ENCODE assay signal across 14 cellular contexts in the genomic region with DNA sequence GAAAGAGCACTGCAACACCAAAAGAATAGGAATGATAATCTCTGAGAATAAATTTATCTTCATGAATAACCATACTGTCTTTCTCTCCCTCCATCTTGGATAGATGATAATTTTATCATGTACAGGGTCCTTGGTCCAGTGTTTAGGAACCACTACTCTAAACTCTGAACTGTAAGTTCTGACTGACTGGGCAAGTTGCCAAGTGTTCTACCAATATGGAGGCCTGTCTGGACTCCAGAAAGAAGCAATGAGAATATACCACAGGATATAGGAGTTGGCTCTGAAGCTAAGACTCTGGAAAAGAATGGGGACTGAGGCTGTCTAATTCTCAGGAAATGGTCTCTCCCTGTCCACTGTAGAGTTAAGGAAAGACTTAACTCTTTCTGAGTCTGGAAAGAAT. TPM values are rescaled to one million over a fixed set of nuclear protein-coding genes. Genes with fewer than 3 reads are reported as not detected.
DNase-seq lines count a peak whose midpoint lies in the region; ATAC-seq and TF ChIP-seq lines count a peak whose summit lies in the region.
"Had no signal": no experiment of that assay in that cellular context is flagged by ENCODE, and none has a peak within 500 bp of the region (broad histone marks: within the 10 kb centered on the region; RNA-seq: fewer than 3 reads in every experiment).

No MANE protein-coding gene starts in this region.

- no peak for TF ChIP-seq POLR2A in esophagus squamous epithelium (IDR thresholded peaks at IDR 0.05)

- peak overlapping the region; percentile 87 to 99 (median 96) for H3K4me2 ChIP-seq in BLaER1 treated with 17β-estradiol and CSF1 and Interleukin-3, amounts not matched to agents 10 nM and 100 nM
- peak overlapping the region; percentile 94 for H3K4me2 ChIP-seq in GM23248 (ENCODE audit: unreplicated experiment)

- no peaks in the 10 kb centered on the region for H3K27me3 ChIP-seq in BLaER1 treated with 17β-estradiol and CSF1 and Interleukin-3, amounts not matched to agents 10 nM and 100 nM
- H3K27me3 ChIP-seq in GM23248 (replicated peaks; ENCODE audit: insufficient read depth) (no peaks in the 10 kb centered on the region), esophagus squamous epithelium (no peaks in the 10 kb centered on the region)
- H3K27me3 ChIP-seq in naive thymus-derived CD4-positive, alpha-beta T cell (ENCODE audit: control insufficient read depth in 2 of 2, insufficient read depth in 2 of 2, low read length in 2 of 2) = no peaks in the 10 kb centered on the region

- H3K36me3 ChIP-seq in BLaER1 treated with 17β-estradiol and CSF1 and Interleukin-3, amounts not matched to agents 10 nM and 100 nM = peaks cover 0 to 18% (median 4%) of the 10 kb centered on the region in 11 experiments; a peak in 4 of 22 replicates
- H3K36me3 ChIP-seq in GM23248 (ENCODE audit: low read depth) (peaks cover 3% of the 10 kb centered on the region; the same call in 1 of the 2 replicates), esophagus squamous epithelium (no peaks in the 10 kb centered on the region)
- H3K36me3 ChIP-seq in naive thymus-derived CD4-positive, alpha-beta T cell (ENCODE audit: control insufficient read depth in 2 of 3, insufficient read depth in 3 of 3, low read length in 3 of 3) = no peaks in the 10 kb centered on the region

- H3K4me3 Mint-ChIP-seq in activated naive CD8-positive, alpha-beta T cell treated with anti-CD3 and anti-CD28 coated beads for 36 hours = peak overlapping the region; percentile 20
- H3K4me3 Mint-ChIP-seq in naive thymus-derived CD4-positive, alpha-beta T cell = peak overlapping the region; percentile 12 to 98 (median 57)

- H3K9me2 ChIP-seq in GM23248 (ENCODE audit: insufficient read depth) = no peaks in the 10 kb centered on the region

- in situ Hi-C loops in GM23248 (cut with MboI) = no loop called here

- H3F3A ChIP-seq in GM23248 (ENCODE audit: insufficient read depth) = peaks cover 3% of the 10 kb centered on the region; the same call in 1 of the 2 replicates

- no peak overlapping the region for H3K27ac ChIP-seq in BLaER1 treated with 17β-estradiol and CSF1 and Interleukin-3, amounts not matched to agents 10 nM and 100 nM
- H3K27ac ChIP-seq in GM23248 (no peak overlapping the region), esophagus squamous epithelium (no peak overlapping the region)
- H3K27ac ChIP-seq in naive thymus-derived CD4-positive, alpha-beta T cell (ENCODE audit: low read depth, low read length) = no peak overlapping the region

- H2AFZ ChIP-seq in GM23248 = no peak overlapping the region

- CTCF ChIA-PET in naive thymus-derived CD4-positive, alpha-beta T cell (lab: Charles Lee) = interaction anchor here (0.7 kb wide), 1 partner anchor 473 kb away, joined by 3 read pairs; no protein-coding TSS in a partner anchor

- no peak overlapping the region for H3K9ac ChIP-seq in BLaER1 treated with 17β-estradiol and CSF1 and Interleukin-3, amounts not matched to agents 10 nM and 100 nM
- no peak overlapping the region for H3K9ac ChIP-seq in GM23248

- peaks cover 9% of the 10 kb centered on the region for H3K36me3 Mint-ChIP-seq in activated naive CD8-positive, alpha-beta T cell treated with anti-CD3 and anti-CD28 coated beads for 36 hours
- peaks cover 0 to 13% (median 4%) of the 10 kb centered on the region in 5 donors for H3K36me3 Mint-ChIP-seq in naive thymus-derived CD4-positive, alpha-beta T cell

- POLR2A ChIA-PET in naive thymus-derived CD4-positive, alpha-beta T cell (lab: Charles Lee) = no interaction called here

- peaks cover 36% of the 10 kb centered on the region for H3K4me1 Mint-ChIP-seq in activated naive CD8-positive, alpha-beta T cell treated with anti-CD3 and anti-CD28 coated beads for 36 hours
- H3K4me1 Mint-ChIP-seq in naive thymus-derived CD4-positive, alpha-beta T cell = peaks cover 40 to 67% (median 64%) of the 10 kb centered on the region in 7 donors

- DNase-seq in GM23248 (peak; percentile 22), cerebellum (ENCODE audit: low spot score) (no peak), esophagus squamous epithelium (lab: John Stamatoyannopoulos, UW) (no peak)
- DNase-seq in activated naive CD8-positive, alpha-beta T cell treated with anti-CD3 and anti-CD28 coated beads for 36 hours = no peak
- no peak for DNase-seq in naive thymus-derived CD4-positive, alpha-beta T cell
- DNase-seq: activated CD4-positive, alpha-beta T cell treated with anti-CD3 and anti-CD28 coated beads for 4 hours; EL; KBM-7; stimulated activated CD4-positive, alpha-beta T cell treated with anti-CD3 and anti-CD28 coated beads, Interleukin-1b, Interleukin-23, amount 100 ng/mL, for 48 hours had no signal

- peaks cover 0 to 38% (median 7%) of the 10 kb centered on the region in 11 experiments; a peak in 6 of 22 replicates for H4K20me1 ChIP-seq in BLaER1 treated with 17β-estradiol and CSF1 and Interleukin-3, amounts not matched to agents 10 nM and 100 nM
- no peaks in the 10 kb centered on the region for H4K20me1 ChIP-seq in GM23248 (ENCODE audit: insufficient read depth)

- H3K27ac Mint-ChIP-seq in activated naive CD8-positive, alpha-beta T cell treated with anti-CD3 and anti-CD28 coated beads for 36 hours = no peak overlapping the region
- peak overlapping the region in 1 of 9 donors; percentile 32 for H3K27ac Mint-ChIP-seq in naive thymus-derived CD4-positive, alpha-beta T cell

- peak overlapping the region in 3 of 10 experiments; percentile 79 to 96 (median 88); a peak in 4 of 20 replicates for H3K4me3 ChIP-seq in BLaER1 treated with 17β-estradiol and CSF1 and Interleukin-3, amounts not matched to agents 10 nM and 100 nM
- H3K4me3 ChIP-seq in GM23248 (no peak overlapping the region; the same call in 1 of the 2 replicates), esophagus squamous epithelium (peak overlapping the region in 1 of 4 donors; percentile 87)
- no peak overlapping the region for H3K4me3 ChIP-seq in naive thymus-derived CD4-positive, alpha-beta T cell (ENCODE audit: low read length)

- no peaks in the 10 kb centered on the region for H3K9me3 Mint-ChIP-seq in activated naive CD8-positive, alpha-beta T cell treated with anti-CD3 and anti-CD28 coated beads for 36 hours
- H3K9me3 Mint-ChIP-seq in naive thymus-derived CD4-positive, alpha-beta T cell = peaks cover 0 to 2% (median 0%) of the 10 kb centered on the region in 11 donors

- peaks cover 65% of the 10 kb centered on the region for H3K79me2 ChIP-seq in GM23248 (ENCODE audit: insufficient read depth)

- intact Hi-C loops in naive thymus-derived CD4-positive, alpha-beta T cell (cut with micrococcal nuclease) = loop anchor here (5.0 to 10.0 kb wide), 5 partner anchors 1282 to 1841 kb away; a partner anchor contains a TSS
- intact Hi-C loops in esophagus squamous epithelium (cut with DNase I) = no loop called here

- TF ChIP-seq CTCF in esophagus squamous epithelium (IDR thresholded peaks at IDR 0.05) = no peak

- H3K9me3 ChIP-seq in BLaER1 treated with 17β-estradiol and CSF1 and Interleukin-3, amounts not matched to agents 10 nM and 100 nM (replicated peaks in 1 of 11) = no peaks in the 10 kb centered on the region
- H3K9me3 ChIP-seq in GM23248 (ENCODE audit: low read depth) (no peaks in the 10 kb centered on the region), esophagus squamous epithelium (no peaks in the 10 kb centered on the region)
- H3K9me3 ChIP-seq in naive thymus-derived CD4-positive, alpha-beta T cell (ENCODE audit: control insufficient read depth in 2 of 3, low read length in 3 of 3) = no peaks in the 10 kb centered on the region

- peaks cover 14 to 52% (median 19%) of the 10 kb centered on the region in 10 experiments for H3K4me1 ChIP-seq in BLaER1 treated with 17β-estradiol and CSF1 and Interleukin-3, amounts not matched to agents 10 nM and 100 nM
- H3K4me1 ChIP-seq in GM23248 (ENCODE audit: insufficient read depth) = peaks cover 10% of the 10 kb centered on the region
- H3K4me1 ChIP-seq in naive thymus-derived CD4-positive, alpha-beta T cell (ENCODE audit: control insufficient read depth in 2 of 2, insufficient read depth in 2 of 2, low read length in 2 of 2) = peaks cover 14 to 32% of the 10 kb centered on the region in 2 donors
- H3K4me1 ChIP-seq in esophagus squamous epithelium = peaks cover 11 to 42% (median 11%) of the 10 kb centered on the region in 3 donors

- ATAC-seq in naive thymus-derived CD4-positive, alpha-beta T cell = no peak
- ATAC-seq in HG02763 (IDR thresholded peaks at IDR 0.05; ENCODE audit: unreplicated experiment) = no peak
- ATAC-seq: esophagus mucosa, Right ventricle myocardium inferior had no signal

- H3K27me3 Mint-ChIP-seq in activated naive CD8-positive, alpha-beta T cell treated with anti-CD3 and anti-CD28 coated beads for 36 hours = no peaks in the 10 kb centered on the region
- H3K27me3 Mint-ChIP-seq in naive thymus-derived CD4-positive, alpha-beta T cell = no peaks in the 10 kb centered on the region

RNA-seq across cellular contexts. Expression of a gene that starts 1.5 kb away (rescaled TPM):
- 14.7 and 25.4 TPM in 2 replicates for total RNA-seq in GM23248 (2014; rRNA removed; shearing (Covaris generic))
- 9.2 and 10.9 TPM in 2 replicates for polyA plus RNA-seq in GM23248 (2016; fragmentation: Nextera tagmentation; extraction: Ambion mirVana)
- 10 to 100 TPM; 14.2 to 16.0 TPM for total RNA-seq in activated naive CD8-positive, alpha-beta T cell treated with anti-CD3 and anti-CD28 coated beads for 36 hours
- total RNA-seq in naive thymus-derived CD4-positive, alpha-beta T cell = 10 to 100 TPM; 26.8 to 52.4 (median 44.3) TPM
- 10 to 100 TPM in 1 of 2 donors, 1 to 10 TPM in 1; 9.7 to 20.3 TPM for polyA plus RNA-seq in naive thymus-derived CD4-positive, alpha-beta T cell
- total RNA-seq in cerebellum (25.5 TPM), esophagus squamous epithelium (10 to 100 TPM in 3 of 4 donors, 1 to 10 TPM in 1; 8.3 to 33.5 (median 23.1) TPM)

RNA-seq across cellular contexts. Expression of a gene that starts 6.0 kb away (rescaled TPM):
- total RNA-seq in GM23248 (2014; rRNA removed; shearing (Covaris generic)) = not detected in 2 replicates
- polyA plus RNA-seq in GM23248 (2016; fragmentation: Nextera tagmentation; extraction: Ambion mirVana) = not detected in 2 replicates
- total RNA-seq in activated naive CD8-positive, alpha-beta T cell treated with anti-CD3 and anti-CD28 coated beads for 36 hours = under 1 TPM; 0.10 to 0.30 TPM
- under 1 TPM in 4 of 5 experiments, not detected in 1; 0.32 to 0.62 (median 0.37) TPM for total RNA-seq in naive thymus-derived CD4-positive, alpha-beta T cell
- polyA plus RNA-seq in naive thymus-derived CD4-positive, alpha-beta T cell = not detected
- total RNA-seq in cerebellum = 0.36 TPM
- total RNA-seq in esophagus squamous epithelium = under 1 TPM in 1 of 4 donors, not detected in 3; 0.38 TPM
- total RNA-seq: Right ventricle myocardium inferior, subcutaneous adipose tissue had no signal

RNA-seq across cellular contexts. Expression of a gene that starts 26.7 kb away (rescaled TPM):
- not detected in 2 replicates for total RNA-seq in GM23248 (2014; rRNA removed; shearing (Covaris generic))
- polyA plus RNA-seq in GM23248 (2016; fragmentation: Nextera tagmentation; extraction: Ambion mirVana) = not detected in 2 replicates
- total RNA-seq in activated naive CD8-positive, alpha-beta T cell treated with anti-CD3 and anti-CD28 coated beads for 36 hours = under 1 TPM; 0.16 to 0.43 TPM
- total RNA-seq in naive thymus-derived CD4-positive, alpha-beta T cell = not detected
- not detected for polyA plus RNA-seq in naive thymus-derived CD4-positive, alpha-beta T cell
- 1.7 TPM for total RNA-seq in cerebellum
- under 1 TPM in 2 of 4 donors, not detected in 2; 0.15 to 0.45 TPM for total RNA-seq in esophagus squamous epithelium
- total RNA-seq: esophagus mucosa, Right ventricle myocardium inferior, subcutaneous adipose tissue had no signal

RNA-seq across cellular contexts. Expression of a gene that starts 27.5 kb away (rescaled TPM):
- total RNA-seq in GM23248 (2014; rRNA removed; shearing (Covaris generic)) = not detected in 2 replicates
- 0.16 TPM in 1 of 2 replicates, not detected in the other for polyA plus RNA-seq in GM23248 (2016; fragmentation: Nextera tagmentation; extraction: Ambion mirVana)
- not detected for total RNA-seq in activated naive CD8-positive, alpha-beta T cell treated with anti-CD3 and anti-CD28 coated beads for 36 hours
- not detected for total RNA-seq in naive thymus-derived CD4-positive, alpha-beta T cell
- polyA plus RNA-seq in naive thymus-derived CD4-positive, alpha-beta T cell = not detected
- not detected for total RNA-seq in cerebellum
- not detected for total RNA-seq in esophagus squamous epithelium
- total RNA-seq: esophagus mucosa, Right ventricle myocardium inferior, subcutaneous adipose tissue had no signal

RNA-seq across cellular contexts. Expression of a gene that starts 33.9 kb away (rescaled TPM):
- not detected in 2 replicates for total RNA-seq in GM23248 (2014; rRNA removed; shearing (Covaris generic))
- not detected in 2 replicates for polyA plus RNA-seq in GM23248 (2016; fragmentation: Nextera tagmentation; extraction: Ambion mirVana)
- not detected for total RNA-seq in activated naive CD8-positive, alpha-beta T cell treated with anti-CD3 and anti-CD28 coated beads for 36 hours
- total RNA-seq in naive thymus-derived CD4-positive, alpha-beta T cell = not detected
- not detected for polyA plus RNA-seq in naive thymus-derived CD4-positive, alpha-beta T cell
- total RNA-seq in cerebellum (not detected), esophagus squamous epithelium (not detected)
- total RNA-seq: esophagus mucosa, Right ventricle myocardium inferior, subcutaneous adipose tissue had no signal
